ENCODE assay signal across 8 cellular contexts in the genomic region with DNA sequence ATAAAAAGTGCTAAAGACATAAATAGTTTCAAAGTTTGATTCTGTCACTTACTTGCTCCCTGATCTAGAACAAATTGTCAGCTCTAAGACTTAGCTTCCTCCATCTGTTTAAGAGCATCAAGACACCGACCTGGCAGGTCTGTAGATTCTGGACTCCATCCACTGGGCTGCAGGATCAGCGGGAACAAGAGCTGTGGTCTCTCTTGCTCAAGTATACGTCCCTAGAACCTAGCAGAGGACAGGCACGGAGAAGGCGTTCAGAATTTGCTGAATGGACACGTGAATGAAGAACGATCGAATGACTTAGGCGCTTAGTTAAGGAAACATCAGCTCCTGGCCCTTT. TPM values are rescaled to one million over a fixed set of nuclear protein-coding genes. Genes with fewer than 3 reads are reported as not detected.
DNase-seq lines count a peak whose midpoint lies in the region; TF ChIP-seq lines count a peak whose summit lies in the region.

No MANE protein-coding gene starts in this region.

- no peak for TF ChIP-seq CTCF in nephron (IDR thresholded peaks at IDR 0.05; ENCODE audit: unreplicated experiment in 3 of 3)

- H3K4me1 Mint-ChIP-seq in nephron, result peaks cover 23% of the 10 kb centered on the region

- peaks cover 29 to 34% of the 10 kb centered on the region in 2 donors for H3K27me3 ChIP-seq in duodenal mucosa (ENCODE audit: control insufficient read depth in 1 of 2, insufficient read depth in 2 of 2, low read length in 2 of 2)

- peaks cover 22% of the 10 kb centered on the region for H3K36me3 Mint-ChIP-seq in nephron (ENCODE audit: low read depth)

- no peaks in the 10 kb centered on the region for H3K9me3 ChIP-seq in ES-I3 (ENCODE audit: control insufficient read depth, insufficient read depth, low read length)
- no peaks in the 10 kb centered on the region for H3K9me3 ChIP-seq in duodenal mucosa (ENCODE audit: control insufficient read depth in 1 of 2, low read length in 2 of 2)

- no peak overlapping the region for H3K27ac ChIP-seq in duodenal mucosa (ENCODE audit: low read depth, low read length)

- H3K36me3 ChIP-seq in ES-I3 (ENCODE audit: insufficient read depth, low read length), result no peaks in the 10 kb centered on the region
- no peaks in the 10 kb centered on the region for H3K36me3 ChIP-seq in duodenal mucosa (ENCODE audit: control insufficient read depth in 1 of 2, insufficient read depth in 2 of 2, low read length in 2 of 2)

- H3K4me1 ChIP-seq in ES-I3 (ENCODE audit: insufficient read depth, low read length), result peaks cover 6% of the 10 kb centered on the region; the same call in 1 of the 2 replicates
- H3K4me1 ChIP-seq in duodenal mucosa (ENCODE audit: control insufficient read depth in 1 of 2, insufficient read depth in 2 of 2, low read length in 2 of 2), result peaks cover 3 to 8% of the 10 kb centered on the region in 2 donors

- H3K9me3 Mint-ChIP-seq in nephron, result no peaks in the 10 kb centered on the region

- peak; percentile 80 for DNase-seq in NCI-H526 treated with DMSO at 0.1 percent for 48 hours (lab: John Stamatoyannopoulos, UW)
- no peak for DNase-seq in NK-92 (lab: John Stamatoyannopoulos, UW; ENCODE audit: unreplicated experiment)
- DNase-seq in T1000 (lab: John Stamatoyannopoulos, UW), result no peak
- DNase-seq in posterior vena cava (ENCODE audit: low spot score), result no peak
- DNase-seq in activated gamma-delta T cell (lab: John Stamatoyannopoulos, UW), result no peak

- intact Hi-C loops in posterior vena cava (cut with DNase I), result no loop called here

- H3K9ac ChIP-seq in ES-I3 (ENCODE audit: low read depth, low read length) (peak overlapping the region; percentile 77), duodenal mucosa (ENCODE audit: low read depth in 1 of 2, low read length in 2 of 2) (peak overlapping the region in 1 of 2 donors; percentile 19)

- H3K4me3 ChIP-seq in duodenal mucosa (ENCODE audit: low read depth in 1 of 2, low read length in 2 of 2), result peak overlapping the region; percentile 34 to 48

- no peaks in the 10 kb centered on the region for H3K27me3 Mint-ChIP-seq in nephron (ENCODE audit: low read depth)

- peak overlapping the region; percentile 89 to 97 (median 91) for H3K4me3 Mint-ChIP-seq in nephron

- peak overlapping the region; percentile 80 to 91 (median 81) for H3K27ac Mint-ChIP-seq in nephron

RNA-seq across cellular contexts. Expression of gene DZIP1, which starts 1.1 kb away (rescaled TPM):
- total RNA-seq in posterior vena cava, result 10 to 100 TPM; 20.0 to 21.7 TPM

RNA-seq across cellular contexts. Expression of gene DNAJC3, which starts 33.5 kb away (rescaled TPM):
- total RNA-seq in posterior vena cava, result 10 to 100 TPM; 62.4 to 63.5 TPM
